In the genomic region with DNA sequence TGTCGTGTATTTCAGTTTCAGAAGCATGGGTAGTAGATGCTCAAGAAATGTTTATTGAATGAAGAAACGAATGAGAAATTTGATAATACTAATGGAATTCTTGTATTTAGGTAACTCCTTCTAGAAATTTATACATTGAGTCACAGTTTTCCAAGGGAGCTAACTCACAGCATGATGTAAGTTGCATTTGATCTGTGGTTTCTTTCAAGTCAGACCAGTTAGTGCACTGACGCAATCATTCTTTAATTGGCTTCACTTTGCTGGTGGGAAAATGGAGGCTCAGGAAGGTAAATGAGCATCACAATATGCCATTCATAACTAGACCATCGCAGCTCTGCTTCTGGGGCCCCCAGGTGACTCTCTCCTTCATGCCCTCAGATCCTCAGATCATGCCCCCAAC, we compare ENCODE assay signal across 18 cellular contexts. TPM values are rescaled to one million over a fixed set of nuclear protein-coding genes. Genes with fewer than 3 reads are reported as not detected.
DNase-seq lines count a peak whose midpoint lies in the region; ATAC-seq, FAIRE-seq and TF ChIP-seq lines count a peak whose summit lies in the region.
"Had no signal": no experiment of that assay in that cellular context is flagged by ENCODE, and none has a peak within 500 bp of the region (broad histone marks: within the 10 kb centered on the region; RNA-seq: fewer than 3 reads in every experiment).

No MANE protein-coding gene starts in this region.

- no peaks in the 10 kb centered on the region for H3K9me3 ChIP-seq in astrocyte (ENCODE audit: insufficient read depth, low read depth, low read length)

- TF ChIP-seq RAD21 in Ishikawa (IDR thresholded peaks at IDR 0.05; ENCODE audit: low read depth) = no peak

- peak overlapping the region; percentile 38 for H3K4me2 ChIP-seq in astrocyte (ENCODE audit: low read length)

- H3K4me1 Mint-ChIP-seq in astrocyte (ENCODE audit: low read depth, unreplicated experiment) = peaks cover 26% of the 10 kb centered on the region
- H3K4me1 Mint-ChIP-seq in activated T-cell treated with anti-CD3 and anti-CD28 coated beads, Interleukin-2, amount 50 U/mL, for 4 hours (ENCODE audit: low read depth) = no peaks in the 10 kb centered on the region
- H3K4me1 Mint-ChIP-seq: B cell had no signal

- no peaks in the 10 kb centered on the region for H3K36me3 Mint-ChIP-seq in astrocyte (ENCODE audit: low read depth, unreplicated experiment)
- no peaks in the 10 kb centered on the region for H3K36me3 Mint-ChIP-seq in activated T-cell treated with anti-CD3 and anti-CD28 coated beads, Interleukin-2, amount 50 U/mL, for 4 hours (ENCODE audit: insufficient read depth)

- H4K20me1 ChIP-seq in astrocyte (ENCODE audit: insufficient read depth, low read length) = no peaks in the 10 kb centered on the region

- peak; percentile 72 for FAIRE-seq in astrocyte (lab: Jason Lieb, UNC)
- FAIRE-seq: endothelial cell of umbilical vein had no signal

- no peaks in the 10 kb centered on the region for H3K27me3 Mint-ChIP-seq in astrocyte (ENCODE audit: low read depth, unreplicated experiment)
- H3K27me3 Mint-ChIP-seq in activated T-cell treated with anti-CD3 and anti-CD28 coated beads, Interleukin-2, amount 50 U/mL, for 4 hours (ENCODE audit: low read depth) = peaks cover 2% of the 10 kb centered on the region

- H3K4me3 Mint-ChIP-seq in astrocyte (ENCODE audit: unreplicated experiment) = no peak overlapping the region
- no peak overlapping the region for H3K4me3 Mint-ChIP-seq in activated T-cell treated with anti-CD3 and anti-CD28 coated beads, Interleukin-2, amount 50 U/mL, for 4 hours
- H3K4me3 Mint-ChIP-seq: B cell; T-helper 2 cell treated with Interferon-gamma antibody and Interleukin-4, amounts not matched to agents 5 μg/mL and 100 μg/mL, for 36 hours had no signal

- peak; percentile 75; the same call in 1 of the 2 replicates for TF ChIP-seq EP300 in Ishikawa (IDR thresholded peaks at IDR 0.05; ENCODE audit: borderline replicate concordance)

- TF ChIP-seq CTCF in astrocyte (IDR thresholded peaks at IDR 0.05; ENCODE audit: insufficient read depth, low read depth, low read length) (no peak), fibroblast of villous mesenchyme (IDR thresholded peaks at IDR 0.05; ENCODE audit: insufficient read depth, low read depth, low read length) (no peak)

- H3K9me3 Mint-ChIP-seq in astrocyte (ENCODE audit: unreplicated experiment) = no peaks in the 10 kb centered on the region
- no peaks in the 10 kb centered on the region for H3K9me3 Mint-ChIP-seq in activated T-cell treated with anti-CD3 and anti-CD28 coated beads, Interleukin-2, amount 50 U/mL, for 4 hours
- H3K9me3 Mint-ChIP-seq: T-helper 2 cell treated with Interferon-gamma antibody and Interleukin-4, amounts not matched to agents 5 μg/mL and 100 μg/mL, for 36 hours had no signal

- no peaks in the 10 kb centered on the region for H3K36me3 ChIP-seq in astrocyte (ENCODE audit: insufficient read depth, low read length)

- peaks cover 21% of the 10 kb centered on the region for H3K4me1 ChIP-seq in astrocyte (ENCODE audit: insufficient read depth, low read length)

- H3K4me3 ChIP-seq in astrocyte (ENCODE audit: insufficient read depth, low read depth, low read length) (no peak overlapping the region), fibroblast of villous mesenchyme (ENCODE audit: low read depth, low read length) (no peak overlapping the region)

- ATAC-seq in activated T-cell treated with anti-CD3 and anti-CD28 coated beads, Interleukin-2, amount 50 U/mL, for 4 hours = no peak
- ATAC-seq in GM21381 (IDR thresholded peaks at IDR 0.05; ENCODE audit: unreplicated experiment) = no peak

- H3K27ac Mint-ChIP-seq in astrocyte (ENCODE audit: unreplicated experiment) = no peak overlapping the region
- H3K27ac Mint-ChIP-seq: B cell; T-helper 2 cell treated with Interferon-gamma antibody and Interleukin-4, amounts not matched to agents 5 μg/mL and 100 μg/mL, for 36 hours had no signal

- H2AFZ ChIP-seq in astrocyte (ENCODE audit: low read depth, low read length) = no peak overlapping the region

- DNase-seq in AG08396 (ENCODE audit: low spot score) = peak; percentile 48
- DNase-seq in astrocyte (ENCODE audit: low read depth) = peak; percentile 90
- DNase-seq in fibroblast of villous mesenchyme (ENCODE audit: low read depth) = peak; percentile 27
- DNase-seq in effector CD4-positive, alpha-beta T cell = no peak
- DNase-seq in activated T-cell treated with anti-CD3 and anti-CD28 coated beads, Interleukin-2, amount 50 U/mL, for 4 hours = no peak
- DNase-seq in ecto neural progenitor cell (ENCODE audit: low spot score) = no peak
- DNase-seq: activated CD4-positive, alpha-beta T cell treated with anti-CD3 and anti-CD28 coated beads, Interleukin-2, amount 50 U/mL, for 1 hour; DMS53; NCI-H1092 treated with DMSO at 0.1 percent for 48 hours; NCI-H345; RPMI8226 had no signal

- no peaks in the 10 kb centered on the region for H3K79me2 ChIP-seq in astrocyte (ENCODE audit: insufficient read depth, low read length)

- H3K9ac ChIP-seq in astrocyte (ENCODE audit: low read length) = no peak overlapping the region

- H3K27ac ChIP-seq in astrocyte (ENCODE audit: low read depth, low read length) = peak overlapping the region; percentile 53

- no peaks in the 10 kb centered on the region for H3K27me3 ChIP-seq in astrocyte (ENCODE audit: insufficient read depth, low read length)

TF ChIP-seq in Ishikawa, 13 proteins besides CTCF, POLR2A, EP300 and RAD21:
- TF ChIP-seq CEBPB (IDR thresholded peaks at IDR 0.05) = peak; percentile 89
- TF ChIP-seq TCF12 (IDR thresholded peaks at IDR 0.05; ENCODE audit: low read depth) = peak; percentile 42
- peak; percentile 31; the same call in 1 of the 2 replicates for TF ChIP-seq TEAD4 (IDR thresholded peaks at IDR 0.05)
- 0 out of 2 replicates have a peak, but pooled peaks have one; percentile 24 for TF ChIP-seq FOXM1 (IDR thresholded peaks at IDR 0.05; ENCODE audit: borderline replicate concordance, low read depth)
- TF ChIP-seq TAF1 (IDR thresholded peaks at IDR 0.05; ENCODE audit: low read depth) = no peak
- 0 out of 2 replicates have a peak, but pooled peaks have one; percentile 37 for TF ChIP-seq YY1 (IDR thresholded peaks at IDR 0.05; ENCODE audit: low read depth)

RNA-seq across cellular contexts. Expression of gene CWH43, which starts 17.3 kb away (rescaled TPM):
- total RNA-seq in astrocyte (not detected in 2 replicates), fibroblast of villous mesenchyme (not detected in 2 replicates)
- total RNA-seq in activated T-cell treated with anti-CD3 and anti-CD28 coated beads, Interleukin-2, amount 50 U/mL, for 4 hours = not detected
- total RNA-seq: B cell, endothelial cell of umbilical vein, mesenteric fat pad, osteocyte had no signal

Comparison
In these comparisons a context has a peak if more than half of its experiments do, and no peak if none do; other contexts are left out.
1. DNase-seq: peak in AG08396 (single experiment), astrocyte (single experiment) and fibroblast of villous mesenchyme (single experiment); none in effector CD4-positive, alpha-beta T cell (single experiment), activated T-cell treated with anti-CD3 and anti-CD28 coated beads, Interleukin-2, amount 50 U/mL, for 4 hours (single experiment) and ecto neural progenitor cell (single experiment).